ENCODE assay signal across 19 cellular contexts in the genomic region with DNA sequence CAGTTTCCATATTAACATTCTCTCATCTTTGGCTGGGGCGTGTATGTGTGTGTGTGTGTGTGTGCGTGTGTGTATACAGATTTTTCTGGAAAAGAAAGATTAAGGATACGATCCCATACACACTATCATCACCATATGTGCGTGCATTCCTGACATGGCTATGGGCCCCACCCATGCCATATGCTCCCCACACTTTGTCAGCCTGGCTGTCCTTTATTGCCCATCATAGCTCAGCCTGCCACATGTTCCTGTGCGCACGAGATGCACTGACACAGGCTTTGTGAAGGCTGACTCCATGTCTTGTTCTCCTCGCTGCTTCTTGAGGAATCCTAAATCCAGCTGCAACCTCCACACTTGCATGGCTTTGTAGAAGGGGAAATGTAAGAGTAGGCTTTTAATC.
DNase-seq lines count a peak whose midpoint lies in the region; ATAC-seq and TF ChIP-seq lines count a peak whose summit lies in the region.
"Had no signal": no experiment of that assay in that cellular context is flagged by ENCODE, and none has a peak within 500 bp of the region (broad histone marks: within the 10 kb centered on the region; RNA-seq: fewer than 3 reads in every experiment).

No MANE protein-coding gene starts in this region.

- H3K4me3 Mint-ChIP-seq in effector memory CD8-positive, alpha-beta T cell, result no peak overlapping the region
- no peak overlapping the region for H3K4me3 Mint-ChIP-seq in MCF 10A (ENCODE audit: unreplicated experiment)
- H3K4me3 Mint-ChIP-seq: CD14-positive monocyte; CD4-positive, alpha-beta memory T cell had no signal

- TF ChIP-seq POLR2A in adrenal gland (IDR thresholded peaks at IDR 0.05), result no peak

- no peak overlapping the region for H2BK120ac ChIP-seq in neuronal stem cell (ENCODE audit: low read depth, low read length)

- H3K14ac ChIP-seq in neuronal stem cell (ENCODE audit: low read length), result no peak overlapping the region

- H3K27me3 Mint-ChIP-seq in effector memory CD8-positive, alpha-beta T cell, result no peaks in the 10 kb centered on the region
- H3K27me3 Mint-ChIP-seq in MCF 10A (ENCODE audit: insufficient read depth, unreplicated experiment), result no peaks in the 10 kb centered on the region
- H3K27me3 Mint-ChIP-seq: CD4-positive, alpha-beta memory T cell had no signal

- peaks cover under 1% of the 10 kb centered on the region for H3K36me3 Mint-ChIP-seq in effector memory CD8-positive, alpha-beta T cell (ENCODE audit: insufficient read depth)
- no peaks in the 10 kb centered on the region for H3K36me3 Mint-ChIP-seq in MCF 10A (ENCODE audit: insufficient read depth, unreplicated experiment)
- H3K36me3 Mint-ChIP-seq: CD4-positive, alpha-beta memory T cell had no signal

- no peak overlapping the region for H2BK15ac ChIP-seq in neuronal stem cell (ENCODE audit: low read length)

- H4K8ac ChIP-seq in neuronal stem cell (ENCODE audit: low read depth, low read length), result no peak overlapping the region

- H3K27ac ChIP-seq in neuronal stem cell (replicated peaks; ENCODE audit: low read length) (no peak overlapping the region), adrenal gland (no peak overlapping the region)
- H3K27ac ChIP-seq: 22Rv1, A549, BLaER1, GM23248 had no signal

- POLR2A ChIA-PET in MCF 10A (lab: Yijun Ruan, JAX), result interaction anchor here (1.1 kb wide), 1 partner anchor 15 kb away, joined by 3 read pairs; no protein-coding TSS in a partner anchor

- H3K4ac ChIP-seq in neuronal stem cell (ENCODE audit: low read length), result no peak overlapping the region

- no peaks in the 10 kb centered on the region for H3K79me1 ChIP-seq in neuronal stem cell (ENCODE audit: low read depth, low read length)

- no peak overlapping the region for H3K4me2 ChIP-seq in neuronal stem cell (ENCODE audit: insufficient read depth, low read length, poor library complexity, severe bottlenecking)
- H3K4me2 ChIP-seq: A549, BLaER1 had no signal

- intact Hi-C loops in left colon (cut with DNase I, micrococcal nuclease), result no loop called here
- intact Hi-C loops in adrenal gland (cut with DNase I), result no loop called here
- intact Hi-C loops in MCF 10A (cut with micrococcal nuclease), result no loop called here

- H3K23ac ChIP-seq in neuronal stem cell (ENCODE audit: low read depth, low read length, poor library complexity), result no peak overlapping the region

- peaks cover 8 to 16% of the 10 kb centered on the region in 2 donors for H3K9me3 Mint-ChIP-seq in effector memory CD8-positive, alpha-beta T cell
- no peaks in the 10 kb centered on the region for H3K9me3 Mint-ChIP-seq in MCF 10A (ENCODE audit: unreplicated experiment)

- H4K91ac ChIP-seq in neuronal stem cell (ENCODE audit: low read depth, low read length, poor library complexity), result no peak overlapping the region

- WGBS in neuronal stem cell (ENCODE audit: extremely low coverage in 2 of 2, insufficient read length in 2 of 2, insufficient replicate concordance in 1 of 2), 2 donors, result no CpG with 5 or more reads among the region's 7 CpGs
- WGBS in adrenal gland, 4 donors, result 90 to 97% (median 96%) methylated on average over 7 of the region's 7 CpGs

- H3K4me1 ChIP-seq in neuronal stem cell (ENCODE audit: control insufficient read depth in 2 of 2, insufficient read depth in 1 of 2, low read depth in 1 of 2, low read length in 2 of 2) (no peaks in the 10 kb centered on the region), adrenal gland (replicated peaks in 1 of 2) (no peaks in the 10 kb centered on the region)
- H3K4me1 ChIP-seq: A549, BLaER1, HAP-1 had no signal

- no peaks in the 10 kb centered on the region for H3K9me3 ChIP-seq in neuronal stem cell (replicated peaks in 1 of 2; ENCODE audit: control insufficient read depth in 2 of 2, insufficient read depth in 1 of 2, low read depth in 1 of 2, low read length in 2 of 2)
- H3K9me3 ChIP-seq in adrenal gland (replicated peaks in 1 of 3), result no peaks in the 10 kb centered on the region
- H3K9me3 ChIP-seq: A549, HAP-1 had no signal

- peak; percentile 37 for DNase-seq in DMS 273 (lab: John Stamatoyannopoulos, UW; ENCODE audit: unreplicated experiment)
- DNase-seq in DMS 273 treated with DMSO at 0.1 percent for 48 hours (lab: John Stamatoyannopoulos, UW), result no peak
- DNase-seq in AG10803 (ENCODE audit: low read depth), result peak; percentile 31
- peak; percentile 42 to 45 for DNase-seq in left colon
- DNase-seq in neuronal stem cell (ENCODE audit: low spot score), result no peak
- DNase-seq in effector memory CD8-positive, alpha-beta T cell, result no peak
- no peak for DNase-seq in adrenal gland
- no peak for DNase-seq in MCF 10A (ENCODE audit: unreplicated experiment)
- DNase-seq: CD4-positive, alpha-beta memory T cell; DMS53; DND-41; EL; GM23248 had no signal

- no peak overlapping the region for H2BK12ac ChIP-seq in neuronal stem cell (ENCODE audit: low read length)

- H3K27me3 ChIP-seq in neuronal stem cell (ENCODE audit: control insufficient read depth in 3 of 3, insufficient read depth in 3 of 3, low read depth in 1 of 3, low read length in 3 of 3), result no peaks in the 10 kb centered on the region
- H3K27me3 ChIP-seq in adrenal gland, result no peaks in the 10 kb centered on the region
- H3K27me3 ChIP-seq: BLaER1 had no signal

- no peak overlapping the region for H2BK5ac ChIP-seq in neuronal stem cell (ENCODE audit: low read length)

- H3K9ac ChIP-seq in neuronal stem cell (ENCODE audit: low read depth, low read length, poor library complexity), result no peak overlapping the region
- H3K9ac ChIP-seq: BLaER1, GM23248 had no signal

- ATAC-seq in left colon, result peak; percentile 92
- no peak for ATAC-seq in effector memory CD8-positive, alpha-beta T cell (replicated peaks)
- ATAC-seq: A549, GM12878 had no signal

- no peak overlapping the region for H2AFZ ChIP-seq in neuronal stem cell (ENCODE audit: low read length)
- H2AFZ ChIP-seq: GM23248 had no signal

- TF ChIP-seq CTCF in AG10803 (conservative IDR thresholded peaks at IDR 0.05; ENCODE audit: low read length) (no peak), adrenal gland (IDR thresholded peaks at IDR 0.05) (no peak), MCF 10A (IDR thresholded peaks at IDR 0.05; ENCODE audit: unreplicated experiment) (no peak)

- no peak overlapping the region for H3K4me3 ChIP-seq in AG10803 (ENCODE audit: low read length)
- H3K4me3 ChIP-seq in neuronal stem cell (ENCODE audit: low read length in 2 of 2), result no peak overlapping the region
- no peak overlapping the region for H3K4me3 ChIP-seq in adrenal gland
- H3K4me3 ChIP-seq: A549, BLaER1, GM12878, GM23248, HAP-1 had no signal

- BruUV-seq in MCF 10A (replicated peaks; lab: Mats Ljungman, UMichigan), result no TSS peak

- CTCF ChIA-PET in MCF 10A (lab: Yijun Ruan, JAX), result interaction anchor here (1.1 kb wide), 1 partner anchor 20 kb away, joined by 3 read pairs; no protein-coding TSS in a partner anchor

- H3K27ac Mint-ChIP-seq in effector memory CD8-positive, alpha-beta T cell, result no peak overlapping the region
- no peak overlapping the region for H3K27ac Mint-ChIP-seq in MCF 10A (ENCODE audit: low read depth, unreplicated experiment)
- H3K27ac Mint-ChIP-seq: CD14-positive monocyte; CD4-positive, alpha-beta memory T cell had no signal

- H3K36me3 ChIP-seq in neuronal stem cell (replicated peaks in 1 of 2; ENCODE audit: control insufficient read depth in 2 of 2, insufficient read depth in 2 of 2, low read length in 2 of 2) (no peaks in the 10 kb centered on the region), adrenal gland (replicated peaks in 1 of 2) (no peaks in the 10 kb centered on the region)
- H3K36me3 ChIP-seq: BLaER1, HAP-1 had no signal

- H3K4me1 Mint-ChIP-seq in effector memory CD8-positive, alpha-beta T cell (ENCODE audit: low read depth in 2 of 2), result no peaks in the 10 kb centered on the region
- no peaks in the 10 kb centered on the region for H3K4me1 Mint-ChIP-seq in MCF 10A (ENCODE audit: insufficient read depth, unreplicated experiment)
- H3K4me1 Mint-ChIP-seq: CD4-positive, alpha-beta memory T cell had no signal

- peak overlapping the region; percentile 54 for H3K18ac ChIP-seq in neuronal stem cell (ENCODE audit: low read length)

- no peak overlapping the region for H2AK5ac ChIP-seq in neuronal stem cell (ENCODE audit: low read depth, low read length)

Comparison
In these comparisons a context has a peak if more than half of its experiments do, and no peak if none do; other contexts are left out.
1. DNase-seq: peak in DMS 273 (single experiment), AG10803 (single experiment) and left colon (2 of 2); none in DMS 273 treated with DMSO at 0.1 percent for 48 hours (single experiment), neuronal stem cell (single experiment), effector memory CD8-positive, alpha-beta T cell (0 of 3), adrenal gland (0 of 7) and MCF 10A (single experiment).